ENCODE assay signal across 2 cellular contexts in the genomic region with DNA sequence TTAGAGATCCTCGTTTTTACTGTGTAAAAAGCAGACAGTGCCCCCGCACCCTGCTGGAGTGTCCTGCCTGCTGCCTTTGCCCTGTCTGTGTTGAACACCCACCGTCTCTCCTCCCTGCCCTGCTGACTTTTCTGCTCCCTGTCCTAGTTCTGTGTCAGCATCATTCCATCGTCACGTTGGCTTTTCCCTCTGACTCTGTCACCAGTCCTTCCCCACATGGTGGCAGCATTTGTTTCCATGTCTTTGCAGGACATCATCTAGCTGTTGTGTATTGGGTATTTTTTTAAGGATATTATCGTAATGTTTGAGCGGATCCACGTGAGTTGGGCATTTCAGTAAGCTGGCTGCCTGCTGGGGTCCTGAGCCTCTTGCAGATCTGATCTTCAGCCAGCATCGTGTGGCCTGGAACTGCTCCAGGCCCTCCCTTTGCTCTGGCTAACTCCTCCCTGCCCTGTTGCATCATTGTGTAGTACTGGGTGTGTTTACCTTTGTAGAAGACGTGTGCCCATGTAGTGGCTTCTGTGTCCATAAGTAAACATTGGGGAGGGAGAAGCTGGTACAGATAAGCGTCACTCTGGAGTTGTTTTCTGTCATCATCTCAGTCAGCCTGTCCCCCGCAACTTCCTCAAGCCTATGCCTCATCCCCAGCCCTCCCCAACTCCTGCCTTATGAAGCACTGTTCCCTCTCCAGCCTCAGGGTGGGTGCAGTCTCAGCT.
TF ChIP-seq lines count a peak whose summit lies in the region.

No MANE protein-coding gene starts in this region.

TF ChIP-seq in K562, 482 proteins besides CTCF, POLR2A, EP300 and RAD21 (continued from another document):
- TF ChIP-seq VEZF1 (CRISPR knock-in tag; IDR thresholded peaks at IDR 0.05) (peak; percentile 86), HDAC2 (IDR thresholded peaks at IDR 0.05) (peak; percentile 47; the same call in 1 of the 2 replicates), TBL1XR1 (IDR thresholded peaks at IDR 0.05; ENCODE audit: low read length in 2 of 2) (peak in 1 of 2 experiments; percentile 59; a peak in 2 of 4 replicates), ZNF431 (CRISPR knock-in tag; IDR thresholded peaks at IDR 0.05) (no peak), PKNOX1 (IDR thresholded peaks at IDR 0.05) (peak; percentile 67; the same call in 1 of the 2 replicates), NCOA1 (IDR thresholded peaks at IDR 0.05; ENCODE audit: low read depth) (peak; percentile 49; the same call in 1 of the 2 replicates)

TF ChIP-seq in HepG2, 621 proteins besides CTCF, POLR2A, EP300 and RAD21 (continued from another document):
- TF ChIP-seq, protein P1, sequence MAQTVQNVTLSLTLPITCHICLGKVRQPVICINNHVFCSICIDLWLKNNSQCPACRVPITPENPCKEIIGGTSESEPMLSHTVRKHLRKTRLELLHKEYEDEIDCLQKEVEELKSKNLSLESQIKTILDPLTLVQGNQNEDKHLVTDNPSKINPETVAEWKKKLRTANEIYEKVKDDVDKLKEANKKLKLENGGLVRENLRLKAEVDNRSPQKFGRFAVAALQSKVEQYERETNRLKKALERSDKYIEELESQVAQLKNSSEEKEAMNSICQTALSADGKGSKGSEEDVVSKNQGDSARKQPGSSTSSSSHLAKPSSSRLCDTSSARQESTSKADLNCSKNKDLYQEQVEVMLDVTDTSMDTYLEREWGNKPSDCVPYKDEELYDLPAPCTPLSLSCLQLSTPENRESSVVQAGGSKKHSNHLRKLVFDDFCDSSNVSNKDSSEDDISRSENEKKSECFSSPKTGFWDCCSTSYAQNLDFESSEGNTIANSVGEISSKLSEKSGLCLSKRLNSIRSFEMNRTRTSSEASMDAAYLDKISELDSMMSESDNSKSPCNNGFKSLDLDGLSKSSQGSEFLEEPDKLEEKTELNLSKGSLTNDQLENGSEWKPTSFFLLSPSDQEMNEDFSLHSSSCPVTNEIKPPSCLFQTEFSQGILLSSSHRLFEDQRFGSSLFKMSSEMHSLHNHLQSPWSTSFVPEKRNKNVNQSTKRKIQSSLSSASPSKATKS (CRISPR knock-in tag; IDR thresholded peaks at IDR 0.05): 0 out of 2 replicates have a peak, but pooled peaks have one; percentile 55
- peak; percentile 79 for TF ChIP-seq ZNF263 (CRISPR knock-in tag; IDR thresholded peaks at IDR 0.05)
- no peak for TF ChIP-seq NRL (CRISPR knock-in tag; IDR thresholded peaks at IDR 0.05; ENCODE audit: borderline replicate concordance)
- peak; percentile 72; the same call in 1 of the 2 replicates for TF ChIP-seq ARID4A (CRISPR knock-in tag; IDR thresholded peaks at IDR 0.05; ENCODE audit: borderline replicate concordance)
- TF ChIP-seq ZNF317 (CRISPR knock-in tag; IDR thresholded peaks at IDR 0.05): peak; percentile 70
- TF ChIP-seq ESRRA (CRISPR knock-in tag; IDR thresholded peaks at IDR 0.05; ENCODE audit: low read depth): no peak
- TF ChIP-seq, protein P2, sequence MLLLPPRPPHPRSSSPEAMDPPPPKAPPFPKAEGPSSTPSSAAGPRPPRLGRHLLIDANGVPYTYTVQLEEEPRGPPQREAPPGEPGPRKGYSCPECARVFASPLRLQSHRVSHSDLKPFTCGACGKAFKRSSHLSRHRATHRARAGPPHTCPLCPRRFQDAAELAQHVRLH (CRISPR knock-in tag; IDR thresholded peaks at IDR 0.05; ENCODE audit: borderline replicate concordance, low read depth): 0 out of 2 replicates have a peak, but pooled peaks have one; percentile 24
- no peak for TF ChIP-seq MED13 (CRISPR knock-in tag; IDR thresholded peaks at IDR 0.05)
- TF ChIP-seq SKI (IDR thresholded peaks at IDR 0.05; ENCODE audit: partially characterized antibody): no peak
- TF ChIP-seq BHLHE40 (IDR thresholded peaks at IDR 0.05; ENCODE audit: low read length): peak; percentile 76
- TF ChIP-seq ZNF629 (CRISPR knock-in tag; conservative IDR thresholded peaks at IDR 0.05): no peak
- TF ChIP-seq MAFG (CRISPR knock-in tag; IDR thresholded peaks at IDR 0.05): no peak
- TF ChIP-seq DMAP1 (CRISPR knock-in tag; IDR thresholded peaks at IDR 0.05): 0 out of 2 replicates have a peak, but pooled peaks have one; percentile 29
- TF ChIP-seq, protein P3, sequence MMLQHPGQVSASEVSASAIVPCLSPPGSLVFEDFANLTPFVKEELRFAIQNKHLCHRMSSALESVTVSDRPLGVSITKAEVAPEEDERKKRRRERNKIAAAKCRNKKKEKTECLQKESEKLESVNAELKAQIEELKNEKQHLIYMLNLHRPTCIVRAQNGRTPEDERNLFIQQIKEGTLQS (CRISPR knock-in tag; IDR thresholded peaks at IDR 0.05): peak; percentile 82
- no peak for TF ChIP-seq ZNF3 (CRISPR knock-in tag; IDR thresholded peaks at IDR 0.05)
- 0 out of 2 replicates have a peak, but pooled peaks have one; percentile 79 for TF ChIP-seq DNMT3B (CRISPR knock-in tag; conservative IDR thresholded peaks at IDR 0.05)
- TF ChIP-seq ZBTB21 (CRISPR knock-in tag; IDR thresholded peaks at IDR 0.05): peak; percentile 97
- peak; percentile 50; the same call in 1 of the 2 replicates for TF ChIP-seq ZNF331 (CRISPR knock-in tag; IDR thresholded peaks at IDR 0.05)
- TF ChIP-seq TBX2 (CRISPR knock-in tag; IDR thresholded peaks at IDR 0.05; ENCODE audit: borderline replicate concordance): peak; percentile 36; the same call in 1 of the 2 replicates
- peak; percentile 81 for TF ChIP-seq SP5 (CRISPR knock-in tag; IDR thresholded peaks at IDR 0.05; ENCODE audit: borderline replicate concordance, low read depth)
- peak; percentile 37; the same call in 1 of the 2 replicates for TF ChIP-seq ELF1 (CRISPR knock-in tag; IDR thresholded peaks at IDR 0.05)
- TF ChIP-seq EEA1 (CRISPR knock-in tag; IDR thresholded peaks at IDR 0.05; ENCODE audit: borderline replicate concordance): no peak
- TF ChIP-seq HNF1A (IDR thresholded peaks at IDR 0.05; ENCODE audit: low read depth): no peak
- TF ChIP-seq HNF1A (CRISPR knock-in tag; IDR thresholded peaks at IDR 0.05; ENCODE audit: borderline replicate concordance): no peak
- TF ChIP-seq YEATS2 (CRISPR knock-in tag; IDR thresholded peaks at IDR 0.05; ENCODE audit: borderline replicate concordance): peak; percentile 34; the same call in 1 of the 2 replicates
- 0 out of 2 replicates have a peak, but pooled peaks have one; percentile 35 for TF ChIP-seq ERF (CRISPR knock-in tag; IDR thresholded peaks at IDR 0.05)
- no peak for TF ChIP-seq MXD4 (CRISPR knock-in tag; IDR thresholded peaks at IDR 0.05)
- peak; percentile 29; the same call in 1 of the 2 replicates for TF ChIP-seq ZNF292 (CRISPR knock-in tag; IDR thresholded peaks at IDR 0.05; ENCODE audit: borderline replicate concordance, low read depth)
- TF ChIP-seq RARA (CRISPR knock-in tag; IDR thresholded peaks at IDR 0.05): peak; percentile 45
- no peak for TF ChIP-seq ZNF432 (CRISPR knock-in tag; IDR thresholded peaks at IDR 0.05; ENCODE audit: borderline replicate concordance)
- TF ChIP-seq ZNF644 (CRISPR knock-in tag; IDR thresholded peaks at IDR 0.05; ENCODE audit: low read depth): peak; percentile 30; the same call in 1 of the 2 replicates
- TF ChIP-seq KDM4B (CRISPR knock-in tag; IDR thresholded peaks at IDR 0.05): 0 out of 2 replicates have a peak, but pooled peaks have one; percentile 36
- TF ChIP-seq ATF2 (CRISPR knock-in tag; IDR thresholded peaks at IDR 0.05): peak; percentile 92
- TF ChIP-seq HOXA5 (CRISPR knock-in tag; IDR thresholded peaks at IDR 0.05): no peak
- TF ChIP-seq GATAD2A (CRISPR knock-in tag; IDR thresholded peaks at IDR 0.05): peak; percentile 94
- no peak for TF ChIP-seq XRCC5 (optimal IDR thresholded peaks at IDR 0.05; ENCODE audit: low read length)
- peak; percentile 80 for TF ChIP-seq ATF7 (IDR thresholded peaks at IDR 0.05)
- TF ChIP-seq ATF7 (CRISPR knock-in tag; IDR thresholded peaks at IDR 0.05): no peak
- TF ChIP-seq SPEN (CRISPR knock-in tag; IDR thresholded peaks at IDR 0.05; ENCODE audit: low read depth): 0 out of 2 replicates have a peak, but pooled peaks have one; percentile 31
- 0 out of 2 replicates have a peak, but pooled peaks have one; percentile 47 for TF ChIP-seq HHEX (CRISPR knock-in tag; IDR thresholded peaks at IDR 0.05)
- no peak for TF ChIP-seq ZSCAN5A (CRISPR knock-in tag; IDR thresholded peaks at IDR 0.05; ENCODE audit: borderline replicate concordance)
- TF ChIP-seq FOXP1 (IDR thresholded peaks at IDR 0.05): peak; percentile 85
- peak; percentile 98 for TF ChIP-seq FOXP1 (CRISPR knock-in tag; IDR thresholded peaks at IDR 0.05)
- peak; percentile 98 for TF ChIP-seq FOXA3 (CRISPR knock-in tag; IDR thresholded peaks at IDR 0.05)
